Comparison of ENCODE assay signal across 1 cellular context in the genomic region with DNA sequence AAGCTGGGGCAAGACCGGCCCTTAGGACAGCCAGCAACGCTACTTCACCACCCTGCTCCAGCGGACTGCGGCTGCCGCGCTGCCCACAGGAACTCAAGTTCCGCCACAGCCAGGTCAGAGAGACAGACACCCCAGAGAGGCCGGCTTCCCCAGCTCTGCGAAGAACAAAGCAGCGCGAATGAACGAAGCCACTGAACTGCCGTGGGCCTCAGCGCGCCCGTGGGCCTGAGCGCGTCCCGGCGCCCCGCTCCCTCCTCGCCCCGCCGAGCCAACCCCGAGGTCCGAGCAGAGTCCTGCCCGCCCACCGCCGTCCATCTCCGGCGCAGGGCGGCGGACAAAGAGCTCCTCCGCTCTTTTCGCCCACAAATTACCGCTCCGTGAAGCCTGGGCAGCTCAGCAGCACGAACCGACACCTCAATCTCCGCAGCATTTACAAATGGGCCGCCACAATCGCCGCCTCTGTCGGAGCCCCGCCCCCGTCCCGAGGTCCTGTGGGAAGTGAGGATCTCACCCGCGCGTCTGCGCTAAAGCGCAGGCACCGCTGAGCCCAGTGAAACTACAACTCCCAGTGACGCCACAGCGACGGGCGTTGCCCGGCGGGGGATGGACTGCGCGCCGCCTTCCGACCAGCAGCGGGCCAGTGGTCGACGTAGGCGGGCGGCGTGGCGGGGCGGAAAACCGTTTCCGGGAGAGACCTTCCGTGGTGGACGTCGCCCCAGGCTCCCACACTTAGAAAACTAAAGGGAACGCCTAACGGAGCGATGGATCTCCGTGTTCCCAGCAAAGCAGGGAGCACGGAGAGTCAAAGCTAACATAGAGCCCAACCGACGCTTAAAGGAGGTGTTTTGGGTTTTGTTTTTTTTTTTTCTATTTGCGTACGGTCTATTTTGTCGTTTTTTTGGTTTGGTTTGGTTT.
TF ChIP-seq lines count a peak whose summit lies in the region.

No MANE protein-coding gene starts in this region.

TF ChIP-seq in HepG2, 621 proteins besides CTCF, POLR2A, EP300 and RAD21 (continued from another document and continues in another):
- TF ChIP-seq, protein P1, sequence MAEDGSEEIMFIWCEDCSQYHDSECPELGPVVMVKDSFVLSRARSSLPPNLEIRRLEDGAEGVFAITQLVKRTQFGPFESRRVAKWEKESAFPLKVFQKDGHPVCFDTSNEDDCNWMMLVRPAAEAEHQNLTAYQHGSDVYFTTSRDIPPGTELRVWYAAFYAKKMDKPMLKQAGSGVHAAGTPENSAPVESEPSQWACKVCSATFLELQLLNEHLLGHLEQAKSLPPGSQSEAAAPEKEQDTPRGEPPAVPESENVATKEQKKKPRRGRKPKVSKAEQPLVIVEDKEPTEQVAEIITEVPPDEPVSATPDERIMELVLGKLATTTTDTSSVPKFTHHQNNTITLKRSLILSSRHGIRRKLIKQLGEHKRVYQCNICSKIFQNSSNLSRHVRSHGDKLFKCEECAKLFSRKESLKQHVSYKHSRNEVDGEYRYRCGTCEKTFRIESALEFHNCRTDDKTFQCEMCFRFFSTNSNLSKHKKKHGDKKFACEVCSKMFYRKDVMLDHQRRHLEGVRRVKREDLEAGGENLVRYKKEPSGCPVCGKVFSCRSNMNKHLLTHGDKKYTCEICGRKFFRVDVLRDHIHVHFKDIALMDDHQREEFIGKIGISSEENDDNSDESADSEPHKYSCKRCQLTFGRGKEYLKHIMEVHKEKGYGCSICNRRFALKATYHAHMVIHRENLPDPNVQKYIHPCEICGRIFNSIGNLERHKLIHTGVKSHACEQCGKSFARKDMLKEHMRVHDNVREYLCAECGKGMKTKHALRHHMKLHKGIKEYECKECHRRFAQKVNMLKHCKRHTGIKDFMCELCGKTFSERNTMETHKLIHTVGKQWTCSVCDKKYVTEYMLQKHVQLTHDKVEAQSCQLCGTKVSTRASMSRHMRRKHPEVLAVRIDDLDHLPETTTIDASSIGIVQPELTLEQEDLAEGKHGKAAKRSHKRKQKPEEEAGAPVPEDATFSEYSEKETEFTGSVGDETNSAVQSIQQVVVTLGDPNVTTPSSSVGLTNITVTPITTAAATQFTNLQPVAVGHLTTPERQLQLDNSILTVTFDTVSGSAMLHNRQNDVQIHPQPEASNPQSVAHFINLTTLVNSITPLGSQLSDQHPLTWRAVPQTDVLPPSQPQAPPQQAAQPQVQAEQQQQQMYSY (CRISPR knock-in tag; IDR thresholded peaks at IDR 0.05), result no peak
- TF ChIP-seq ZFX (CRISPR knock-in tag; IDR thresholded peaks at IDR 0.05; ENCODE audit: low read depth) (peak; percentile 78), CBX1 (IDR thresholded peaks at IDR 0.05; ENCODE audit: low read depth) (peak; percentile 34), FOXJ3 (CRISPR knock-in tag; IDR thresholded peaks at IDR 0.05; ENCODE audit: borderline replicate concordance) (0 out of 2 replicates have a peak, but pooled peaks have one; percentile 34), ZNF468 (CRISPR knock-in tag; IDR thresholded peaks at IDR 0.05) (no peak), ZNF124 (CRISPR knock-in tag; IDR thresholded peaks at IDR 0.05) (0 out of 2 replicates have a peak, but pooled peaks have one; percentile 39), ZNF619 (CRISPR knock-in tag; IDR thresholded peaks at IDR 0.05) (no peak), TEAD3 (CRISPR knock-in tag; optimal IDR thresholded peaks at IDR 0.05; ENCODE audit: borderline replicate concordance) (no peak), IKZF4 (CRISPR knock-in tag; IDR thresholded peaks at IDR 0.05; ENCODE audit: borderline replicate concordance, low read depth, not compliant biosample characterization) (no peak), ASH2L (IDR thresholded peaks at IDR 0.05; ENCODE audit: insufficient read length, low read depth, low read length) (peak; percentile 82), KLF12 (CRISPR knock-in tag; IDR thresholded peaks at IDR 0.05; ENCODE audit: borderline replicate concordance) (peak; percentile 99), PHB2 (IDR thresholded peaks at IDR 0.05; ENCODE audit: partially characterized antibody) (no peak), ATF1 (CRISPR knock-in tag; IDR thresholded peaks at IDR 0.05) (peak; percentile 88), KAT7 (CRISPR knock-in tag; IDR thresholded peaks at IDR 0.05; ENCODE audit: borderline replicate concordance) (peak; percentile 74), SPEN (CRISPR knock-in tag; IDR thresholded peaks at IDR 0.05; ENCODE audit: low read depth) (peak; percentile 61), HDAC1 (CRISPR knock-in tag; IDR thresholded peaks at IDR 0.05) (peak; percentile 99)
- TF ChIP-seq, protein P2, sequence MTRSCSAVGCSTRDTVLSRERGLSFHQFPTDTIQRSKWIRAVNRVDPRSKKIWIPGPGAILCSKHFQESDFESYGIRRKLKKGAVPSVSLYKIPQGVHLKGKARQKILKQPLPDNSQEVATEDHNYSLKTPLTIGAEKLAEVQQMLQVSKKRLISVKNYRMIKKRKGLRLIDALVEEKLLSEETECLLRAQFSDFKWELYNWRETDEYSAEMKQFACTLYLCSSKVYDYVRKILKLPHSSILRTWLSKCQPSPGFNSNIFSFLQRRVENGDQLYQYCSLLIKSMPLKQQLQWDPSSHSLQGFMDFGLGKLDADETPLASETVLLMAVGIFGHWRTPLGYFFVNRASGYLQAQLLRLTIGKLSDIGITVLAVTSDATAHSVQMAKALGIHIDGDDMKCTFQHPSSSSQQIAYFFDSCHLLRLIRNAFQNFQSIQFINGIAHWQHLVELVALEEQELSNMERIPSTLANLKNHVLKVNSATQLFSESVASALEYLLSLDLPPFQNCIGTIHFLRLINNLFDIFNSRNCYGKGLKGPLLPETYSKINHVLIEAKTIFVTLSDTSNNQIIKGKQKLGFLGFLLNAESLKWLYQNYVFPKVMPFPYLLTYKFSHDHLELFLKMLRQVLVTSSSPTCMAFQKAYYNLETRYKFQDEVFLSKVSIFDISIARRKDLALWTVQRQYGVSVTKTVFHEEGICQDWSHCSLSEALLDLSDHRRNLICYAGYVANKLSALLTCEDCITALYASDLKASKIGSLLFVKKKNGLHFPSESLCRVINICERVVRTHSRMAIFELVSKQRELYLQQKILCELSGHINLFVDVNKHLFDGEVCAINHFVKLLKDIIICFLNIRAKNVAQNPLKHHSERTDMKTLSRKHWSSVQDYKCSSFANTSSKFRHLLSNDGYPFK (CRISPR knock-in tag; IDR thresholded peaks at IDR 0.05; ENCODE audit: borderline replicate concordance), result no peak; the same call in 1 of the 2 replicates
- TF ChIP-seq, protein P3, sequence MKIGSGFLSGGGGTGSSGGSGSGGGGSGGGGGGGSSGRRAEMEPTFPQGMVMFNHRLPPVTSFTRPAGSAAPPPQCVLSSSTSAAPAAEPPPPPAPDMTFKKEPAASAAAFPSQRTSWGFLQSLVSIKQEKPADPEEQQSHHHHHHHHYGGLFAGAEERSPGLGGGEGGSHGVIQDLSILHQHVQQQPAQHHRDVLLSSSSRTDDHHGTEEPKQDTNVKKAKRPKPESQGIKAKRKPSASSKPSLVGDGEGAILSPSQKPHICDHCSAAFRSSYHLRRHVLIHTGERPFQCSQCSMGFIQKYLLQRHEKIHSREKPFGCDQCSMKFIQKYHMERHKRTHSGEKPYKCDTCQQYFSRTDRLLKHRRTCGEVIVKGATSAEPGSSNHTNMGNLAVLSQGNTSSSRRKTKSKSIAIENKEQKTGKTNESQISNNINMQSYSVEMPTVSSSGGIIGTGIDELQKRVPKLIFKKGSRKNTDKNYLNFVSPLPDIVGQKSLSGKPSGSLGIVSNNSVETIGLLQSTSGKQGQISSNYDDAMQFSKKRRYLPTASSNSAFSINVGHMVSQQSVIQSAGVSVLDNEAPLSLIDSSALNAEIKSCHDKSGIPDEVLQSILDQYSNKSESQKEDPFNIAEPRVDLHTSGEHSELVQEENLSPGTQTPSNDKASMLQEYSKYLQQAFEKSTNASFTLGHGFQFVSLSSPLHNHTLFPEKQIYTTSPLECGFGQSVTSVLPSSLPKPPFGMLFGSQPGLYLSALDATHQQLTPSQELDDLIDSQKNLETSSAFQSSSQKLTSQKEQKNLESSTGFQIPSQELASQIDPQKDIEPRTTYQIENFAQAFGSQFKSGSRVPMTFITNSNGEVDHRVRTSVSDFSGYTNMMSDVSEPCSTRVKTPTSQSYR (CRISPR knock-in tag; IDR thresholded peaks at IDR 0.05; ENCODE audit: borderline replicate concordance), result peak; percentile 56; the same call in 1 of the 2 replicates
- TF ChIP-seq, protein P4, sequence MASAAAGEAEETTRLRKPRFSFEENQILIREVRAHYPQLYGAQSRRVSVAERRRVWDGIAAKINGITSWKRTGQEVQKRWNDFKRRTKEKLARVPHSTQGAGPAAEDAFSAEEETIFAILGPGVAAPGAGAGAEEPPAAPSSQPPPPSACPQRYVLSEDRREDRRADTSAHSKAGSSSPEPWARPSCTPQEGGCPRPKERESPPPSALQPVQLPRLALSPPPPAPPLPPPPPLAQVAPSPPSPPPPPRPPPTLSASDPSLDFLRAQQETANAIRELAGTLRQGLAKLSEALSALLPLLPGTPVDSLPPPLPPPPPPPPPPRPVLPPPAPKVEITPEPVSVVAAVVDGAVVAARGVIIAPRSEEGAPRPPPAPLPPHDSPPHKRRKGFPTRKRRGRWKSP (CRISPR knock-in tag; IDR thresholded peaks at IDR 0.05), result peak; percentile 55; the same call in 1 of the 2 replicates
- TF ChIP-seq, protein P5, sequence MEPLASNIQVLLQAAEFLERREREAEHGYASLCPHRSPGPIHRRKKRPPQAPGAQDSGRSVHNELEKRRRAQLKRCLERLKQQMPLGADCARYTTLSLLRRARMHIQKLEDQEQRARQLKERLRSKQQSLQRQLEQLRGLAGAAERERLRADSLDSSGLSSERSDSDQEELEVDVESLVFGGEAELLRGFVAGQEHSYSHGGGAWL (CRISPR knock-in tag; IDR thresholded peaks at IDR 0.05), result no peak
- TF ChIP-seq, protein P6, sequence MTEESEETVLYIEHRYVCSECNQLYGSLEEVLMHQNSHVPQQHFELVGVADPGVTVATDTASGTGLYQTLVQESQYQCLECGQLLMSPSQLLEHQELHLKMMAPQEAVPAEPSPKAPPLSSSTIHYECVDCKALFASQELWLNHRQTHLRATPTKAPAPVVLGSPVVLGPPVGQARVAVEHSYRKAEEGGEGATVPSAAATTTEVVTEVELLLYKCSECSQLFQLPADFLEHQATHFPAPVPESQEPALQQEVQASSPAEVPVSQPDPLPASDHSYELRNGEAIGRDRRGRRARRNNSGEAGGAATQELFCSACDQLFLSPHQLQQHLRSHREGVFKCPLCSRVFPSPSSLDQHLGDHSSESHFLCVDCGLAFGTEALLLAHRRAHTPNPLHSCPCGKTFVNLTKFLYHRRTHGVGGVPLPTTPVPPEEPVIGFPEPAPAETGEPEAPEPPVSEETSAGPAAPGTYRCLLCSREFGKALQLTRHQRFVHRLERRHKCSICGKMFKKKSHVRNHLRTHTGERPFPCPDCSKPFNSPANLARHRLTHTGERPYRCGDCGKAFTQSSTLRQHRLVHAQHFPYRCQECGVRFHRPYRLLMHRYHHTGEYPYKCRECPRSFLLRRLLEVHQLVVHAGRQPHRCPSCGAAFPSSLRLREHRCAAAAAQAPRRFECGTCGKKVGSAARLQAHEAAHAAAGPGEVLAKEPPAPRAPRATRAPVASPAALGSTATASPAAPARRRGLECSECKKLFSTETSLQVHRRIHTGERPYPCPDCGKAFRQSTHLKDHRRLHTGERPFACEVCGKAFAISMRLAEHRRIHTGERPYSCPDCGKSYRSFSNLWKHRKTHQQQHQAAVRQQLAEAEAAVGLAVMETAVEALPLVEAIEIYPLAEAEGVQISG (CRISPR knock-in tag; IDR thresholded peaks at IDR 0.05), result peak; percentile 84
- TF ChIP-seq, protein P7, sequence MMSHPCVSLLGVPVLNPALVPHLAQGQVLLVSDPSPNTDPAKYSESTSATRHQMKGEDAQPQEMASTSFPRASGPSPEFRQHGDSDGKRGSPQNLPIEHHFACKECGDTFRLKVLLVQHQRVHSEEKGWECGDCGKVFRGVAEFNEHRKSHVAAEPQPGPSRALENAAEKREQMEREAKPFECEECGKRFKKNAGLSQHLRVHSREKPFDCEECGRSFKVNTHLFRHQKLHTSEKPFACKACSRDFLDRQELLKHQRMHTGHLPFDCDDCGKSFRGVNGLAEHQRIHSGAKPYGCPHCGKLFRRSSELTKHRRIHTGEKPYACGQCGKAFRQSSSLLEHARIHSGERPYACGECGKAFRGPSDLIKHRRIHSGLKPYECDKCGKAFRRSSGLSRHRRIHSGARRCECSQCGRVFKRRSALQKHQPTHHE (CRISPR knock-in tag; IDR thresholded peaks at IDR 0.05; ENCODE audit: borderline replicate concordance), result no peak
- TF ChIP-seq, protein P8, sequence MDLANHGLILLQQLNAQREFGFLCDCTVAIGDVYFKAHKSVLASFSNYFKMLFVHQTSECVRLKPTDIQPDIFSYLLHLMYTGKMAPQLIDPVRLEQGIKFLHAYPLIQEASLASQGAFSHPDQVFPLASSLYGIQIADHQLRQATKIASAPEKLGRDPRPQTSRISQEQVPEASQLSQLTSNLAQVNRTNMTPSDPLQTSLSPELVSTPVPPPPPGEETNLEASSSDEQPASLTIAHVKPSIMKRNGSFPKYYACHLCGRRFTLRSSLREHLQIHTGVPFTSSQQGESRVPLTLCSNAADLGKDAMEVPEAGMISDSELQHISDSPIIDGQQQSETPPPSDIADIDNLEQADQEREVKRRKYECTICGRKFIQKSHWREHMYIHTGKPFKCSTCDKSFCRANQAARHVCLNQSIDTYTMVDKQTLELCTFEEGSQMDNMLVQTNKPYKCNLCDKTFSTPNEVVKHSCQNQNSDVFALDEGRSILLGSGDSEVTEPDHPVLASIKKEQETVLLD (CRISPR knock-in tag; IDR thresholded peaks at IDR 0.05; ENCODE audit: low read depth), result peak; percentile 41; the same call in 1 of the 2 replicates
- TF ChIP-seq, protein P9, sequence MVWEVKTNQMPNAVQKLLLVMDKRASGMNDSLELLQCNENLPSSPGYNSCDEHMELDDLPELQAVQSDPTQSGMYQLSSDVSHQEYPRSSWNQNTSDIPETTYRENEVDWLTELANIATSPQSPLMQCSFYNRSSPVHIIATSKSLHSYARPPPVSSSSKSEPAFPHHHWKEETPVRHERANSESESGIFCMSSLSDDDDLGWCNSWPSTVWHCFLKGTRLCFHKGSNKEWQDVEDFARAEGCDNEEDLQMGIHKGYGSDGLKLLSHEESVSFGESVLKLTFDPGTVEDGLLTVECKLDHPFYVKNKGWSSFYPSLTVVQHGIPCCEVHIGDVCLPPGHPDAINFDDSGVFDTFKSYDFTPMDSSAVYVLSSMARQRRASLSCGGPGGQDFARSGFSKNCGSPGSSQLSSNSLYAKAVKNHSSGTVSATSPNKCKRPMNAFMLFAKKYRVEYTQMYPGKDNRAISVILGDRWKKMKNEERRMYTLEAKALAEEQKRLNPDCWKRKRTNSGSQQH (CRISPR knock-in tag; IDR thresholded peaks at IDR 0.05; ENCODE audit: low read depth), result peak; percentile 82
